1 cellular context compared by ENCODE assay signal in genomic region chr1:8182034-8182761, GRCh38.
A peak's percentile ranks its signal among the peaks of the same experiment; 100 is the strongest.
TF ChIP-seq lines count a peak whose summit lies in the region.

No MANE protein-coding gene starts in this region.

TF ChIP-seq in HepG2, 621 proteins besides CTCF, POLR2A, EP300 and RAD21 (continued from another document and continues in another):
- no peak for TF ChIP-seq ZNF800 (CRISPR knock-in tag; IDR thresholded peaks at IDR 0.05)
- no peak for TF ChIP-seq NFE2L2 (IDR thresholded peaks at IDR 0.05; ENCODE audit: low read length)
- TF ChIP-seq ZBTB49 (CRISPR knock-in tag; IDR thresholded peaks at IDR 0.05; ENCODE audit: borderline replicate concordance): no peak
- TF ChIP-seq ZNF558 (CRISPR knock-in tag; IDR thresholded peaks at IDR 0.05; ENCODE audit: borderline replicate concordance): no peak
- TF ChIP-seq MXD4 (CRISPR knock-in tag; IDR thresholded peaks at IDR 0.05): no peak
- no peak for TF ChIP-seq ZNF556 (CRISPR knock-in tag; IDR thresholded peaks at IDR 0.05; ENCODE audit: borderline replicate concordance)
- TF ChIP-seq GTF3A (CRISPR knock-in tag; conservative IDR thresholded peaks at IDR 0.05): no peak
- no peak for TF ChIP-seq EEA1 (CRISPR knock-in tag; IDR thresholded peaks at IDR 0.05; ENCODE audit: borderline replicate concordance)
- TF ChIP-seq, protein P1, sequence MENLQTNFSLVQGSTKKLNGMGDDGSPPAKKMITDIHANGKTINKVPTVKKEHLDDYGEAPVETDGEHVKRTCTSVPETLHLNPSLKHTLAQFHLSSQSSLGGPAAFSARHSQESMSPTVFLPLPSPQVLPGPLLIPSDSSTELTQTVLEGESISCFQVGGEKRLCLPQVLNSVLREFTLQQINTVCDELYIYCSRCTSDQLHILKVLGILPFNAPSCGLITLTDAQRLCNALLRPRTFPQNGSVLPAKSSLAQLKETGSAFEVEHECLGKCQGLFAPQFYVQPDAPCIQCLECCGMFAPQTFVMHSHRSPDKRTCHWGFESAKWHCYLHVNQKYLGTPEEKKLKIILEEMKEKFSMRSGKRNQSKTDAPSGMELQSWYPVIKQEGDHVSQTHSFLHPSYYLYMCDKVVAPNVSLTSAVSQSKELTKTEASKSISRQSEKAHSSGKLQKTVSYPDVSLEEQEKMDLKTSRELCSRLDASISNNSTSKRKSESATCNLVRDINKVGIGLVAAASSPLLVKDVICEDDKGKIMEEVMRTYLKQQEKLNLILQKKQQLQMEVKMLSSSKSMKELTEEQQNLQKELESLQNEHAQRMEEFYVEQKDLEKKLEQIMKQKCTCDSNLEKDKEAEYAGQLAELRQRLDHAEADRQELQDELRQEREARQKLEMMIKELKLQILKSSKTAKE (CRISPR knock-in tag; IDR thresholded peaks at IDR 0.05; ENCODE audit: borderline replicate concordance): 0 out of 2 replicates have a peak, but pooled peaks have one; percentile 27
- TF ChIP-seq ZGPAT (CRISPR knock-in tag; IDR thresholded peaks at IDR 0.05): peak; percentile 61; the same call in 1 of the 2 replicates
- no peak for TF ChIP-seq ZSCAN30 (CRISPR knock-in tag; IDR thresholded peaks at IDR 0.05)
- no peak for TF ChIP-seq CC2D1A (CRISPR knock-in tag; IDR thresholded peaks at IDR 0.05)
- no peak for TF ChIP-seq MIXL1 (CRISPR knock-in tag; IDR thresholded peaks at IDR 0.05)
- TF ChIP-seq ZNF530 (CRISPR knock-in tag; IDR thresholded peaks at IDR 0.05; ENCODE audit: low read depth): no peak
- TF ChIP-seq, protein P2, sequence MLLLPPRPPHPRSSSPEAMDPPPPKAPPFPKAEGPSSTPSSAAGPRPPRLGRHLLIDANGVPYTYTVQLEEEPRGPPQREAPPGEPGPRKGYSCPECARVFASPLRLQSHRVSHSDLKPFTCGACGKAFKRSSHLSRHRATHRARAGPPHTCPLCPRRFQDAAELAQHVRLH (CRISPR knock-in tag; IDR thresholded peaks at IDR 0.05; ENCODE audit: borderline replicate concordance, low read depth): 0 out of 2 replicates have a peak, but pooled peaks have one; percentile 81
- no peak for TF ChIP-seq ARID2 (CRISPR knock-in tag; IDR thresholded peaks at IDR 0.05; ENCODE audit: borderline replicate concordance)
- no peak for TF ChIP-seq ZNF3 (CRISPR knock-in tag; IDR thresholded peaks at IDR 0.05)
- TF ChIP-seq RFX1 (IDR thresholded peaks at IDR 0.05): no peak
- no peak for TF ChIP-seq ZNF318 (CRISPR knock-in tag; IDR thresholded peaks at IDR 0.05)
- TF ChIP-seq FOSL2 (CRISPR knock-in tag; IDR thresholded peaks at IDR 0.05): peak; percentile 96
- TF ChIP-seq ZNF546 (CRISPR knock-in tag; conservative IDR thresholded peaks at IDR 0.05): no peak
- TF ChIP-seq, protein P3, sequence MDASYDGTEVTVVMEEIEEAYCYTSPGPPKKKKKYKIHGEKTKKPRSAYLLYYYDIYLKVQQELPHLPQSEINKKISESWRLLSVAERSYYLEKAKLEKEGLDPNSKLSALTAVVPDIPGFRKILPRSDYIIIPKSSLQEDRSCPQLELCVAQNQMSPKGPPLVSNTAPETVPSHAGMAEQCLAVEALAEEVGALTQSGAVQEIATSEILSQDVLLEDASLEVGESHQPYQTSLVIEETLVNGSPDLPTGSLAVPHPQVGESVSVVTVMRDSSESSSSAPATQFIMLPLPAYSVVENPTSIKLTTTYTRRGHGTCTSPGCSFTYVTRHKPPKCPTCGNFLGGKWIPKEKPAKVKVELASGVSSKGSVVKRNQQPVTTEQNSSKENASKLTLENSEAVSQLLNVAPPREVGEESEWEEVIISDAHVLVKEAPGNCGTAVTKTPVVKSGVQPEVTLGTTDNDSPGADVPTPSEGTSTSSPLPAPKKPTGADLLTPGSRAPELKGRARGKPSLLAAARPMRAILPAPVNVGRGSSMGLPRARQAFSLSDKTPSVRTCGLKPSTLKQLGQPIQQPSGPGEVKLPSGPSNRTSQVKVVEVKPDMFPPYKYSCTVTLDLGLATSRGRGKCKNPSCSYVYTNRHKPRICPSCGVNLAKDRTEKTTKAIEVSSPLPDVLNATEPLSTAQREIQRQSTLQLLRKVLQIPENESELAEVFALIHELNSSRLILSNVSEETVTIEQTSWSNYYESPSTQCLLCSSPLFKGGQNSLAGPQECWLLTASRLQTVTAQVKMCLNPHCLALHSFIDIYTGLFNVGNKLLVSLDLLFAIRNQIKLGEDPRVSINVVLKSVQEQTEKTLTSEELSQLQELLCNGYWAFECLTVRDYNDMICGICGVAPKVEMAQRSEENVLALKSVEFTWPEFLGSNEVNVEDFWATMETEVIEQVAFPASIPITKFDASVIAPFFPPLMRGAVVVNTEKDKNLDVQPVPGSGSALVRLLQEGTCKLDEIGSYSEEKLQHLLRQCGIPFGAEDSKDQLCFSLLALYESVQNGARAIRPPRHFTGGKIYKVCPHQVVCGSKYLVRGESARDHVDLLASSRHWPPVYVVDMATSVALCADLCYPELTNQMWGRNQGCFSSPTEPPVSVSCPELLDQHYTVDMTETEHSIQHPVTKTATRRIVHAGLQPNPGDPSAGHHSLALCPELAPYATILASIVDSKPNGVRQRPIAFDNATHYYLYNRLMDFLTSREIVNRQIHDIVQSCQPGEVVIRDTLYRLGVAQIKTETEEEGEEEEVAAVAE (CRISPR knock-in tag; IDR thresholded peaks at IDR 0.05; ENCODE audit: borderline replicate concordance): no peak
- TF ChIP-seq CCAR2 (optimal IDR thresholded peaks at IDR 0.05; ENCODE audit: low read depth, low read length): no peak
